ENCODE assay signal across 9 cellular contexts in genomic region chrX:20263474-20263873, GRCh38. TPM values are rescaled to one million over a fixed set of nuclear protein-coding genes. Genes with fewer than 3 reads are reported as not detected.
A peak's percentile ranks its signal among the peaks of the same experiment; 100 is the strongest.
DNase-seq lines count a peak whose midpoint lies in the region; TF ChIP-seq lines count a peak whose summit lies in the region.
"Had no signal": no experiment of that assay in that cellular context is flagged by ENCODE, and none has a peak within 500 bp of the region (broad histone marks: within the 10 kb centered on the region; RNA-seq: fewer than 3 reads in every experiment).

No MANE protein-coding gene starts in this region.

- in situ Hi-C loops in transverse colon (cut with MboI; ENCODE audit: low pct_ligation_motif_present in 1 of 4, low pct_unique_long_range_greater_than_20kb in 1 of 4, low sequenced_read_pairs in 3 of 4), result loop anchor here in 1 of 4 donors (25.0 kb wide), 1 partner anchor 174 kb away; no protein-coding TSS in a partner anchor

- H3K4me3 ChIP-seq in breast epithelium (no peak overlapping the region), fibroblast of mammary gland (ENCODE audit: control insufficient read depth, low read depth, low read length) (no peak overlapping the region), transverse colon (peak overlapping the region in 1 of 4 donors; percentile 80), esophagus squamous epithelium (no peak overlapping the region)

- no TSS peak for BruUV-seq in MCF 10A (replicated peaks; lab: Mats Ljungman, UMichigan)

- intact Hi-C loops in MCF 10A (cut with micrococcal nuclease) (no loop called here), breast epithelium (cut with DNase I; ENCODE audit: low total_unique reads) (no loop called here), transverse colon (cut with DNase I; ENCODE audit: low total_unique reads) (no loop called here), esophagus squamous epithelium (cut with DNase I) (no loop called here)

- no peaks in the 10 kb centered on the region for H3K36me3 Mint-ChIP-seq in MCF 10A (ENCODE audit: insufficient read depth, unreplicated experiment)

- CTCF ChIA-PET in MCF 10A (lab: Yijun Ruan, JAX), result interaction anchor here (0.7 kb wide), 1 partner anchor 11 kb away, joined by 3 read pairs; no protein-coding TSS in a partner anchor

- H3K9me3 Mint-ChIP-seq in MCF 10A (ENCODE audit: unreplicated experiment), result no peaks in the 10 kb centered on the region

- H3K4me1 Mint-ChIP-seq in MCF 10A (ENCODE audit: insufficient read depth, unreplicated experiment), result peaks cover 7% of the 10 kb centered on the region

- TF ChIP-seq POLR2A in breast epithelium (IDR thresholded peaks at IDR 0.05) (no peak), transverse colon (IDR thresholded peaks at IDR 0.05) (no peak), esophagus squamous epithelium (IDR thresholded peaks at IDR 0.05) (peak in 1 of 4 donors; percentile 20)

- DNase-seq in MCF 10A (ENCODE audit: unreplicated experiment) (peak; percentile 4), breast epithelium (ENCODE audit: low spot score in 2 of 2) (no peak), RPMI7951 (ENCODE audit: low read depth) (peak; percentile 33), fibroblast of mammary gland (ENCODE audit: low read depth) (peak; percentile 32), transverse colon (no peak), amniotic stem cell (lab: John Stamatoyannopoulos, UW) (no peak), NCI-H2107 (lab: John Stamatoyannopoulos, UW) (no peak), esophagus squamous epithelium (lab: John Stamatoyannopoulos, UW) (no peak)
- DNase-seq: activated effector memory CD4-positive, alpha-beta T cell treated with anti-CD3 and anti-CD28 coated beads, Interleukin-2, amount 50 U/mL, for 16 hours had no signal

- TF ChIP-seq CTCF in MCF 10A (IDR thresholded peaks at IDR 0.05; ENCODE audit: unreplicated experiment) (no peak), breast epithelium (IDR thresholded peaks at IDR 0.05) (no peak), fibroblast of mammary gland (conservative IDR thresholded peaks at IDR 0.05; ENCODE audit: control insufficient read depth, insufficient read depth, low read depth, low read length) (no peak), transverse colon (IDR thresholded peaks at IDR 0.05) (no peak), esophagus squamous epithelium (IDR thresholded peaks at IDR 0.05) (no peak)

- no peak for TF ChIP-seq EP300 in transverse colon (IDR thresholded peaks at IDR 0.05; ENCODE audit: low read depth)

- no peaks in the 10 kb centered on the region for H3K9me3 ChIP-seq in breast epithelium
- H3K9me3 ChIP-seq in transverse colon, result no peaks in the 10 kb centered on the region
- H3K9me3 ChIP-seq in esophagus squamous epithelium, result no peaks in the 10 kb centered on the region

- H3K27ac ChIP-seq in breast epithelium (no peak overlapping the region), transverse colon (peak overlapping the region; percentile 32 to 94 (median 91)), esophagus squamous epithelium (no peak overlapping the region)

- peak overlapping the region; percentile 31 for H3K4me3 Mint-ChIP-seq in MCF 10A (ENCODE audit: unreplicated experiment)

- H3K36me3 ChIP-seq in breast epithelium (no peaks in the 10 kb centered on the region), transverse colon (no peaks in the 10 kb centered on the region), esophagus squamous epithelium (no peaks in the 10 kb centered on the region)

- POLR2A ChIA-PET in MCF 10A (lab: Yijun Ruan, JAX), result interaction anchor here (1.6 kb wide), 1 partner anchor 122 kb away, joined by 3 read pairs; the partner anchor contains the start of gene EIF1AX

- peaks cover 0 to 22% of the 10 kb centered on the region in 2 donors for H3K27me3 ChIP-seq in breast epithelium
- no peaks in the 10 kb centered on the region for H3K27me3 ChIP-seq in transverse colon
- H3K27me3 ChIP-seq in esophagus squamous epithelium, result no peaks in the 10 kb centered on the region

- WGBS in transverse colon (ENCODE audit: low coverage in 1 of 2), 2 donors, result 2 to 7% methylated on average over 2 of the region's 2 CpGs
- 5 to 8% methylated on average over 2 of the region's 2 CpGs for WGBS in esophagus squamous epithelium, 2 donors

- H3K4me1 ChIP-seq in breast epithelium (no peaks in the 10 kb centered on the region), transverse colon (peaks cover 0 to 40% (median 5%) of the 10 kb centered on the region in 4 donors), esophagus squamous epithelium (peaks cover 0 to 25% (median 0%) of the 10 kb centered on the region in 3 donors)

- peaks cover 22% of the 10 kb centered on the region for H3K27me3 Mint-ChIP-seq in MCF 10A (ENCODE audit: insufficient read depth, unreplicated experiment)

- H3K27ac Mint-ChIP-seq in MCF 10A (ENCODE audit: low read depth, unreplicated experiment), result peak overlapping the region; percentile 70

RNA-seq across cellular contexts. Expression of gene RPS6KA3, which starts 3.2 kb away (rescaled TPM):
- total RNA-seq in MCF 10A (2022) (31.9 and 42.4 TPM in 2 replicates), breast epithelium (10 to 100 TPM; 35.7 to 41.0 (median 37.0) TPM), transverse colon (10 to 100 TPM; 28.7 to 73.0 (median 49.8) TPM), esophagus squamous epithelium (10 to 100 TPM; 15.8 to 30.9 (median 29.7) TPM)
- 34.4 and 47.7 TPM in 2 replicates for total RNA-seq in RPMI7951 (2014; rRNA removed; shearing (Covaris generic))

Comparison
In these comparisons a context has a peak if more than half of its experiments do, and no peak if none do; other contexts are left out.
1. DNase-seq: peak in MCF 10A (single experiment), RPMI7951 (single experiment) and fibroblast of mammary gland (single experiment); none in breast epithelium (0 of 2), transverse colon (single experiment), amniotic stem cell (single experiment), NCI-H2107 (single experiment) and esophagus squamous epithelium (single experiment).
2. H3K27ac ChIP-seq: peak in transverse colon (4 of 4); none in breast epithelium (0 of 2) and esophagus squamous epithelium (0 of 4).